1 cellular context compared by ENCODE assay signal in genomic region chr10:71971311-71971731, GRCh38.
TF ChIP-seq lines count a peak whose summit lies in the region.

No MANE protein-coding gene starts in this region.

TF ChIP-seq in GM23338, 12 proteins besides CTCF, POLR2A, EP300 and RAD21 (continued from another document):
- no peak for TF ChIP-seq ETS1 (IDR thresholded peaks at IDR 0.05)
- TF ChIP-seq EZH2phosphoT487 (IDR thresholded peaks at IDR 0.05; ENCODE audit: unreplicated experiment), result no peak
- TF ChIP-seq NANOG (IDR thresholded peaks at IDR 0.05; ENCODE audit: borderline replicate concordance), result no peak
- TF ChIP-seq STAT1 (IDR thresholded peaks at IDR 0.05; ENCODE audit: unreplicated experiment), result no peak
- TF ChIP-seq JUNB (IDR thresholded peaks at IDR 0.05; ENCODE audit: unreplicated experiment), result no peak
- no peak for TF ChIP-seq ZNF114 (CRISPR knock-in tag; IDR thresholded peaks at IDR 0.05)
- TF ChIP-seq ZNF462 (CRISPR knock-in tag; IDR thresholded peaks at IDR 0.05), result no peak
